Comparison of ENCODE assay signal across 13 cellular contexts in genomic region chr2:9770006-9770307, GRCh38.
DNase-seq lines count a peak whose midpoint lies in the region; ATAC-seq and TF ChIP-seq lines count a peak whose summit lies in the region.
"Had no signal": no experiment of that assay in that cellular context is flagged by ENCODE, and none has a peak within 500 bp of the region (broad histone marks: within the 10 kb centered on the region; RNA-seq: fewer than 3 reads in every experiment).

No MANE protein-coding gene starts in this region.

- peak overlapping the region; percentile 21 for H3K4me3 Mint-ChIP-seq in T-helper 17 cell
- H3K4me3 Mint-ChIP-seq: activated naive CD4-positive, alpha-beta T cell treated with anti-CD3 and anti-CD28 coated beads, Interleukin-2, amount 10 ng/mL, durations not matched to agents 7 days and 5 days had no signal

- no peaks in the 10 kb centered on the region for H3K27me3 Mint-ChIP-seq in T-helper 17 cell

- CTCF ChIA-PET in OCI-LY7 (lab: Charles Lee; ENCODE audit: unreplicated experiment), result interaction anchor here (1.0 kb wide), 1 partner anchor 211 kb away, joined by 3 read pairs; no protein-coding TSS in a partner anchor

- ATAC-seq in T-helper 17 cell (no peak), GM21360 (IDR thresholded peaks at IDR 0.05; ENCODE audit: unreplicated experiment) (no peak)

- intact Hi-C loops in esophagus squamous epithelium (cut with DNase I) (no loop called here), ovary (cut with DNase I) (no loop called here), OCI-LY7 (cut with micrococcal nuclease; ENCODE audit: unreplicated experiment) (no loop called here)

- no TSS peak for BruUV-seq in OCI-LY7 (replicated peaks; lab: Mats Ljungman, UMichigan)

- DNase-seq in BE2C (no peak), T-helper 17 cell (no peak), esophagus squamous epithelium (lab: John Stamatoyannopoulos, UW) (no peak), ovary (no peak), OCI-LY7 (ENCODE audit: low spot score) (no peak), LoVo (ENCODE audit: low spot score) (no peak), foreskin fibroblast (no peak)
- DNase-seq: cortex of kidney; NK-92 treated with Interleukin-12 subunit alpha and Interleukin-12 subunit beta, amount 100 ng/mL, for 24 hours had no signal

- no peak overlapping the region for H3K4me2 ChIP-seq in OCI-LY7 (ENCODE audit: low read length)

- no peaks in the 10 kb centered on the region for H3K36me3 Mint-ChIP-seq in T-helper 17 cell (ENCODE audit: low read depth)
- H3K36me3 Mint-ChIP-seq: activated naive CD4-positive, alpha-beta T cell treated with anti-CD3 and anti-CD28 coated beads, Interleukin-2, amount 10 ng/mL, durations not matched to agents 7 days and 5 days had no signal

- peak overlapping the region; percentile 80 for H3K27ac Mint-ChIP-seq in T-helper 17 cell

- H3K27ac ChIP-seq in esophagus squamous epithelium, result peak overlapping the region; percentile 68 to 87 (median 74)
- no peak overlapping the region for H3K27ac ChIP-seq in ovary
- H3K27ac ChIP-seq in OCI-LY7 (ENCODE audit: low read depth, low read length, poor library complexity, severe bottlenecking), result no peak overlapping the region

- TF ChIP-seq EP300 in ovary (IDR thresholded peaks at IDR 0.05), result no peak

- H3K27me3 ChIP-seq in BE2C, result no peaks in the 10 kb centered on the region
- H3K27me3 ChIP-seq in esophagus squamous epithelium, result no peaks in the 10 kb centered on the region
- no peaks in the 10 kb centered on the region for H3K27me3 ChIP-seq in ovary
- H3K27me3 ChIP-seq: gastrocnemius medialis had no signal

- H3K9me2 ChIP-seq in OCI-LY7 (ENCODE audit: insufficient read depth, low read length), result no peaks in the 10 kb centered on the region

- H3K4me1 ChIP-seq in BE2C, result peaks cover 19% of the 10 kb centered on the region
- H3K4me1 ChIP-seq in esophagus squamous epithelium, result peaks cover 30 to 92% (median 49%) of the 10 kb centered on the region in 3 donors
- peaks cover 5% of the 10 kb centered on the region for H3K4me1 ChIP-seq in ovary (ENCODE audit: insufficient read depth)
- no peaks in the 10 kb centered on the region for H3K4me1 ChIP-seq in OCI-LY7 (ENCODE audit: insufficient read depth, low read length, poor library complexity, severe bottlenecking)
- H3K4me1 ChIP-seq: prostate gland had no signal

- POLR2A ChIA-PET in OCI-LY7 (lab: Charles Lee), result no interaction called here

- WGBS in esophagus squamous epithelium, 2 donors, result 33 to 38% methylated on average over 1 to 6 of the region's 6 CpGs
- WGBS in ovary, 3 donors, result 16 to 25% (median 25%) methylated on average over 6 of the region's 6 CpGs

- no peak for TF ChIP-seq POLR2A in esophagus squamous epithelium (IDR thresholded peaks at IDR 0.05)
- TF ChIP-seq POLR2A in ovary (IDR thresholded peaks at IDR 0.05), result no peak

- TF ChIP-seq CTCF in BE2C (IDR thresholded peaks at IDR 0.05; ENCODE audit: low read depth, low read length) (no peak), esophagus squamous epithelium (IDR thresholded peaks at IDR 0.05) (no peak), ovary (IDR thresholded peaks at IDR 0.05) (no peak), OCI-LY7 (conservative IDR thresholded peaks at IDR 0.05; ENCODE audit: low read length) (no peak), foreskin fibroblast (IDR thresholded peaks at IDR 0.05; ENCODE audit: low read depth, low read length) (no peak)

- H3K4me1 Mint-ChIP-seq in T-helper 17 cell, result peaks cover 25% of the 10 kb centered on the region

- no peaks in the 10 kb centered on the region for H4K20me1 ChIP-seq in OCI-LY7 (ENCODE audit: insufficient read depth, low read length)

- H3K36me3 ChIP-seq in BE2C (no peaks in the 10 kb centered on the region), esophagus squamous epithelium (no peaks in the 10 kb centered on the region), ovary (no peaks in the 10 kb centered on the region), OCI-LY7 (ENCODE audit: insufficient read depth, low read length) (no peaks in the 10 kb centered on the region)
- H3K36me3 ChIP-seq: gastrocnemius medialis, prostate gland had no signal

- H3K79me2 ChIP-seq in OCI-LY7 (ENCODE audit: insufficient read depth, low read depth, low read length), result no peaks in the 10 kb centered on the region

- no peak overlapping the region for H2AFZ ChIP-seq in OCI-LY7 (ENCODE audit: low read length)

- H3K9me3 ChIP-seq in BE2C (no peaks in the 10 kb centered on the region), T-helper 17 cell (ENCODE audit: control insufficient read depth, low read length, poor library complexity, severe bottlenecking) (no peaks in the 10 kb centered on the region), esophagus squamous epithelium (no peaks in the 10 kb centered on the region), ovary (no peaks in the 10 kb centered on the region), OCI-LY7 (ENCODE audit: low read length) (no peaks in the 10 kb centered on the region)
- H3K9me3 ChIP-seq: gastrocnemius medialis, prostate gland had no signal

- H3K4me3 ChIP-seq in BE2C (ENCODE audit: low read depth, low read length) (peak overlapping the region; percentile 58), esophagus squamous epithelium (peak overlapping the region in 1 of 4 donors; percentile 47), ovary (peak overlapping the region; percentile 3), OCI-LY7 (ENCODE audit: low read depth, low read length, poor library complexity, severe bottlenecking) (no peak overlapping the region), foreskin fibroblast (ENCODE audit: low read depth in 1 of 2, low read length in 2 of 2) (no peak overlapping the region)
- H3K4me3 ChIP-seq: gastrocnemius medialis, prostate gland had no signal

Comparison
In these comparisons a context has a peak if more than half of its experiments do, and no peak if none do; other contexts are left out.
1. H3K4me3 ChIP-seq: peak in BE2C (single experiment) and ovary (single experiment); none in OCI-LY7 (single experiment) and foreskin fibroblast (0 of 2).
2. H3K27ac ChIP-seq: peak in esophagus squamous epithelium (4 of 4); none in ovary (0 of 2) and OCI-LY7 (single experiment).